Comparison of ENCODE assay signal across 8 cellular contexts in genomic region chr13:52652170-52652979, GRCh38. TPM values are rescaled to one million over a fixed set of nuclear protein-coding genes. Genes with fewer than 3 reads are reported as not detected.
DNase-seq lines count a peak whose midpoint lies in the region; ATAC-seq and TF ChIP-seq lines count a peak whose summit lies in the region.

SUGT1 (plus strand) TSS chr13:52652836; CDS start chr13:52652921, 85 bp downstream.

- H3K9ac ChIP-seq in BLaER1 treated with 17β-estradiol and CSF1 and Interleukin-3, amounts not matched to agents 10 nM and 100 nM, result peak within 1 kb of the TSS; percentile 86 to 98 (median 94)
- peak within 1 kb of the TSS; percentile 93 to 94 for H3K9ac ChIP-seq in colonic mucosa (ENCODE audit: low read depth in 2 of 2, low read length in 2 of 2)

- peak within 1 kb of the TSS; percentile 83 to 98 (median 94) for H3K4me2 ChIP-seq in BLaER1 treated with 17β-estradiol and CSF1 and Interleukin-3, amounts not matched to agents 10 nM and 100 nM

- ATAC-seq in HG03460 (IDR thresholded peaks at IDR 0.05; ENCODE audit: unreplicated experiment), result peak; percentile 95

- no peaks in the 10 kb centered on the region for H3K27me3 ChIP-seq in BLaER1 treated with 17β-estradiol and CSF1 and Interleukin-3, amounts not matched to agents 10 nM and 100 nM
- H3K27me3 ChIP-seq in colonic mucosa, result no peaks in the 10 kb centered on the region
- H3K27me3 ChIP-seq in layer of hippocampus (ENCODE audit: control insufficient read depth, insufficient read depth, low read length), result no peaks in the 10 kb centered on the region

- DNase-seq in GM19240 (ENCODE audit: insufficient read length, low spot score) (peak; percentile 54), NCI-H524 treated with DMSO at 0.1 percent for 48 hours (lab: John Stamatoyannopoulos, UW) (peak; percentile 88), colonic mucosa (peak; percentile 98)
- peak; percentile 94 to 95 for DNase-seq in activated CD4-positive, alpha-beta T cell treated with anti-CD3 and anti-CD28 coated beads for 4 hours
- DNase-seq in stimulated activated CD4-positive, alpha-beta T cell treated with anti-CD3 and anti-CD28 coated beads, Interleukin-1b, Interleukin-23, amount 100 ng/mL, for 4 hours (ENCODE audit: low read depth in 2 of 2), result peak; percentile 89 to 95

- peak within 1 kb of the TSS; percentile 76 to 96 (median 84) for H3K4me3 ChIP-seq in BLaER1 treated with 17β-estradiol and CSF1 and Interleukin-3, amounts not matched to agents 10 nM and 100 nM
- H3K4me3 ChIP-seq in colonic mucosa, result peak within 1 kb of the TSS; percentile 75

- H3K27ac ChIP-seq in BLaER1 treated with 17β-estradiol and CSF1 and Interleukin-3, amounts not matched to agents 10 nM and 100 nM, result peak within 1 kb of the TSS; percentile 92 to 99 (median 96)
- H3K27ac ChIP-seq in colonic mucosa (peak within 1 kb of the TSS; percentile 97), layer of hippocampus (ENCODE audit: low read depth, low read length) (peak within 1 kb of the TSS; percentile 99)

- peaks cover 3 to 44% (median 21%) of the 10 kb centered on the region in 11 experiments; a peak in 12 of 22 replicates for H4K20me1 ChIP-seq in BLaER1 treated with 17β-estradiol and CSF1 and Interleukin-3, amounts not matched to agents 10 nM and 100 nM

- TF ChIP-seq CTCF in colonic mucosa (IDR thresholded peaks at IDR 0.05), result peak; percentile 39

- intact Hi-C loops in colonic mucosa (cut with DNase I), result no loop called here

- H3K9me3 ChIP-seq in BLaER1 treated with 17β-estradiol and CSF1 and Interleukin-3, amounts not matched to agents 10 nM and 100 nM (replicated peaks in 1 of 11), result no peaks in the 10 kb centered on the region
- H3K9me3 ChIP-seq in colonic mucosa, result no peaks in the 10 kb centered on the region

- peaks cover 29 to 55% (median 41%) of the 10 kb centered on the region in 11 experiments for H3K36me3 ChIP-seq in BLaER1 treated with 17β-estradiol and CSF1 and Interleukin-3, amounts not matched to agents 10 nM and 100 nM
- no peaks in the 10 kb centered on the region for H3K36me3 ChIP-seq in colonic mucosa

- H3K4me1 ChIP-seq in BLaER1 treated with 17β-estradiol and CSF1 and Interleukin-3, amounts not matched to agents 10 nM and 100 nM, result peaks cover 24 to 43% (median 33%) of the 10 kb centered on the region in 10 experiments
- no peaks in the 10 kb centered on the region for H3K4me1 ChIP-seq in colonic mucosa

RNA-seq across cellular contexts. Expression of gene SUGT1, which starts in this region (rescaled TPM):
- total RNA-seq in colonic mucosa, result 10 to 100 TPM; 45.5 to 60.5 TPM

Comparison
In these comparisons a context has a peak if more than half of its experiments do, and no peak if none do; other contexts are left out.
1. Peak in every context shown above with its lines: DNase-seq, ATAC-seq, H3K4me3 ChIP-seq and H3K27ac ChIP-seq.